Comparison of ENCODE assay signal across 1 cellular context in the genomic region with DNA sequence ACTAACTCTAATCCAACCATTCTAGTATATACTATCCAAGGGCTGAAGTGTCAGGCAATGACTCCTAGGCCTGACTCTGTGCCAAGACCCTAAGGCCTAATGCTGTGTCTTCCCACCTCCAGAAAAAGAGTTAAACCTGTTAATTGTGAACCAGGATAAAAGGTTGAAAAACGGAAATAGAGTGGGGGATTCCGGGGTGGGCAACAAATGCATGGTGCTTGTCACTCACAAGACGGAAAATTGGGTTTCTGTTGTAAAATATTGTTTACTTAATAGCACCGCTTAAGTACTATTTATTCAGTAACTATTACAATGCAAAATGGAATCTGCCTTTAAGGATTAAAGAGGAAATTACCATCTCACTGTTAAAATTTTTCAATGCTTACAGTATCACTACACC.
TF ChIP-seq lines count a peak whose summit lies in the region.

No MANE protein-coding gene starts in this region.

TF ChIP-seq in HepG2, 621 proteins besides CTCF, POLR2A, EP300 and RAD21:
- TF ChIP-seq, protein P1, sequence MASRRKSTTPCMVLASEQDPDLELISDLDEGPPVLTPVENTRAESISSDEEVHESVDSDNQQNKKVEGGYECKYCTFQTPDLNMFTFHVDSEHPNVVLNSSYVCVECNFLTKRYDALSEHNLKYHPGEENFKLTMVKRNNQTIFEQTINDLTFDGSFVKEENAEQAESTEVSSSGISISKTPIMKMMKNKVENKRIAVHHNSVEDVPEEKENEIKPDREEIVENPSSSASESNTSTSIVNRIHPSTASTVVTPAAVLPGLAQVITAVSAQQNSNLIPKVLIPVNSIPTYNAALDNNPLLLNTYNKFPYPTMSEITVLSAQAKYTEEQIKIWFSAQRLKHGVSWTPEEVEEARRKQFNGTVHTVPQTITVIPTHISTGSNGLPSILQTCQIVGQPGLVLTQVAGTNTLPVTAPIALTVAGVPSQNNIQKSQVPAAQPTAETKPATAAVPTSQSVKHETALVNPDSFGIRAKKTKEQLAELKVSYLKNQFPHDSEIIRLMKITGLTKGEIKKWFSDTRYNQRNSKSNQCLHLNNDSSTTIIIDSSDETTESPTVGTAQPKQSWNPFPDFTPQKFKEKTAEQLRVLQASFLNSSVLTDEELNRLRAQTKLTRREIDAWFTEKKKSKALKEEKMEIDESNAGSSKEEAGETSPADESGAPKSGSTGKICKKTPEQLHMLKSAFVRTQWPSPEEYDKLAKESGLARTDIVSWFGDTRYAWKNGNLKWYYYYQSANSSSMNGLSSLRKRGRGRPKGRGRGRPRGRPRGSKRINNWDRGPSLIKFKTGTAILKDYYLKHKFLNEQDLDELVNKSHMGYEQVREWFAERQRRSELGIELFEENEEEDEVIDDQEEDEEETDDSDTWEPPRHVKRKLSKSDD (CRISPR knock-in tag; IDR thresholded peaks at IDR 0.05; ENCODE audit: low read depth), result no peak
- TF ChIP-seq, protein P2, sequence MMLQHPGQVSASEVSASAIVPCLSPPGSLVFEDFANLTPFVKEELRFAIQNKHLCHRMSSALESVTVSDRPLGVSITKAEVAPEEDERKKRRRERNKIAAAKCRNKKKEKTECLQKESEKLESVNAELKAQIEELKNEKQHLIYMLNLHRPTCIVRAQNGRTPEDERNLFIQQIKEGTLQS (CRISPR knock-in tag; IDR thresholded peaks at IDR 0.05), result no peak
- TF ChIP-seq ZBTB20 (CRISPR knock-in tag; IDR thresholded peaks at IDR 0.05; ENCODE audit: borderline replicate concordance, low read depth) (no peak), CAMTA2 (CRISPR knock-in tag; IDR thresholded peaks at IDR 0.05; ENCODE audit: borderline replicate concordance) (no peak), ZNF615 (CRISPR knock-in tag; IDR thresholded peaks at IDR 0.05; ENCODE audit: borderline replicate concordance) (no peak), NR2F6 (IDR thresholded peaks at IDR 0.05) (no peak), NR2F6 (CRISPR knock-in tag; IDR thresholded peaks at IDR 0.05) (no peak), ZNF337 (CRISPR knock-in tag; IDR thresholded peaks at IDR 0.05; ENCODE audit: borderline replicate concordance, low read depth) (no peak), ZBTB8A (CRISPR knock-in tag; IDR thresholded peaks at IDR 0.05; ENCODE audit: borderline replicate concordance, low read depth) (no peak), PCBP1 (IDR thresholded peaks at IDR 0.05; ENCODE audit: borderline replicate concordance, low read depth, low read length) (no peak), CBX5 (CRISPR knock-in tag; IDR thresholded peaks at IDR 0.05; ENCODE audit: borderline replicate concordance) (no peak), ZNF496 (CRISPR knock-in tag; IDR thresholded peaks at IDR 0.05; ENCODE audit: insufficient replicate concordance) (no peak), MAZ (IDR thresholded peaks at IDR 0.05; ENCODE audit: borderline replicate concordance, low read depth, low read length) (no peak), MAZ (CRISPR knock-in tag; IDR thresholded peaks at IDR 0.05; ENCODE audit: low read depth) (no peak), HDAC2 (CRISPR knock-in tag; IDR thresholded peaks at IDR 0.05) (no peak), ZEB1 (IDR thresholded peaks at IDR 0.05; ENCODE audit: insufficient replicate concordance, low read depth) (no peak), ADNP (CRISPR knock-in tag; IDR thresholded peaks at IDR 0.05) (no peak), ZNF768 (CRISPR knock-in tag; IDR thresholded peaks at IDR 0.05) (no peak), FIP1L1 (IDR thresholded peaks at IDR 0.05; ENCODE audit: borderline replicate concordance, insufficient read depth, low read depth, low read length) (no peak)
- TF ChIP-seq, protein P3, sequence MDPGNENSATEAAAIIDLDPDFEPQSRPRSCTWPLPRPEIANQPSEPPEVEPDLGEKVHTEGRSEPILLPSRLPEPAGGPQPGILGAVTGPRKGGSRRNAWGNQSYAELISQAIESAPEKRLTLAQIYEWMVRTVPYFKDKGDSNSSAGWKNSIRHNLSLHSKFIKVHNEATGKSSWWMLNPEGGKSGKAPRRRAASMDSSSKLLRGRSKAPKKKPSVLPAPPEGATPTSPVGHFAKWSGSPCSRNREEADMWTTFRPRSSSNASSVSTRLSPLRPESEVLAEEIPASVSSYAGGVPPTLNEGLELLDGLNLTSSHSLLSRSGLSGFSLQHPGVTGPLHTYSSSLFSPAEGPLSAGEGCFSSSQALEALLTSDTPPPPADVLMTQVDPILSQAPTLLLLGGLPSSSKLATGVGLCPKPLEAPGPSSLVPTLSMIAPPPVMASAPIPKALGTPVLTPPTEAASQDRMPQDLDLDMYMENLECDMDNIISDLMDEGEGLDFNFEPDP (CRISPR knock-in tag; conservative IDR thresholded peaks at IDR 0.05), result no peak
TF ChIP-seq in HepG2: peak in this region for 0.
